Comparison of ENCODE assay signal across 8 cellular contexts in the genomic region with DNA sequence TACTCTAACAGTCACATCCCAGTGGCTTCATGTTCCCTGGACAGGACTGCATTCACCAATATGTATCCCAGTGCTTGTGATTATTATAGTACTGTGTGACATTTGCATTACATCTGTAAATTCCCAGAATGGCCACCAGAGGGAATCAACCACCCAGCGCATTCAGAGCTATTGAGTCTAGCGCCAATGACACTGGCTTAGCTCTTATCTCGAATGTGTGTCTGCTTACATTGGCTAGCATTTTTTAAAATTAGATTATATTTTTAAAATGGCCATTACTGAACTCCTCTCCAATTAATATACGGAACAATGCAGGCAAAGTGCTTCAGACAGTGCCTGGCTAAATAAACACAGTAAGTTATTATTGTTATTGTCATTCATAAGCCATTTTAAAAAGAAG. TPM values are rescaled to one million over a fixed set of nuclear protein-coding genes. Genes with fewer than 3 reads are reported as not detected.
A peak's percentile ranks its signal among the peaks of the same experiment; 100 is the strongest.
DNase-seq lines count a peak whose midpoint lies in the region; ATAC-seq and TF ChIP-seq lines count a peak whose summit lies in the region.

No MANE protein-coding gene starts in this region.

- no peaks in the 10 kb centered on the region for H3K9me3 Mint-ChIP-seq in effector memory CD8-positive, alpha-beta T cell
- H3K9me3 Mint-ChIP-seq in memory B cell = no peaks in the 10 kb centered on the region

- no peak overlapping the region for H3K4me3 ChIP-seq in AG04450 (ENCODE audit: low read depth, low read length)
- no peak overlapping the region for H3K4me3 ChIP-seq in thoracic aorta

- no peaks in the 10 kb centered on the region for H3K27me3 Mint-ChIP-seq in effector memory CD8-positive, alpha-beta T cell
- no peaks in the 10 kb centered on the region for H3K27me3 Mint-ChIP-seq in memory B cell

- H3K27ac Mint-ChIP-seq in effector memory CD8-positive, alpha-beta T cell = no peak overlapping the region
- no peak overlapping the region for H3K27ac Mint-ChIP-seq in memory B cell

- ATAC-seq in HG02852 (IDR thresholded peaks at IDR 0.05; ENCODE audit: unreplicated experiment) (peak; percentile 81), memory B cell (ENCODE audit: low read depth) (peak; percentile 83), thoracic aorta (ENCODE audit: insufficient number of reproducible peaks, low FRiP score, low read depth) (peak; percentile 59)
- peak; percentile 89 for ATAC-seq in effector memory CD8-positive, alpha-beta T cell (replicated peaks)

- POLR2A ChIA-PET in AG04450 (lab: Yijun Ruan, JAX) = interaction anchor here (1.1 kb wide), 1 partner anchor 185 kb away, joined by 3 read pairs; no protein-coding TSS in a partner anchor

- H3K27me3 ChIP-seq in AG04450 (ENCODE audit: control insufficient read depth, insufficient read depth, low read length) (peaks cover 23% of the 10 kb centered on the region), thoracic aorta (replicated peaks; ENCODE audit: insufficient read depth) (no peaks in the 10 kb centered on the region)

- no peaks in the 10 kb centered on the region for H3K9me3 ChIP-seq in AG04450 (ENCODE audit: control insufficient read depth, insufficient read depth, low read length)
- no peaks in the 10 kb centered on the region for H3K9me3 ChIP-seq in thoracic aorta

- H3K36me3 Mint-ChIP-seq in effector memory CD8-positive, alpha-beta T cell (ENCODE audit: insufficient read depth) = no peaks in the 10 kb centered on the region
- no peaks in the 10 kb centered on the region for H3K36me3 Mint-ChIP-seq in memory B cell

- DNase-seq in AG04450 (ENCODE audit: low read depth, low spot score) = peak; percentile 13
- DNase-seq in NCI-H146 (lab: John Stamatoyannopoulos, UW) = peak; percentile 68
- DNase-seq in T-helper 1 cell = peak in 3 of 5 donors; percentile 14 to 32 (median 17)
- peak; percentile 9 to 40 (median 24) for DNase-seq in effector memory CD8-positive, alpha-beta T cell
- peak in 1 of 2 donors; percentile 38 for DNase-seq in memory B cell (ENCODE audit: low spot score in 2 of 2)
- DNase-seq in thoracic aorta (ENCODE audit: low spot score) = no peak

- TF ChIP-seq CTCF in AG04450 (IDR thresholded peaks at IDR 0.05; ENCODE audit: low read depth, low read length) (peak; percentile 93), GM12874 (IDR thresholded peaks at IDR 0.05; ENCODE audit: insufficient read depth, low read depth, low read length) (peak; percentile 72), thoracic aorta (IDR thresholded peaks at IDR 0.05) (peak; percentile 87)

- H3K27ac ChIP-seq in AG04450 (ENCODE audit: low read depth, low read length) = no peak overlapping the region
- no peak overlapping the region for H3K27ac ChIP-seq in thoracic aorta

- H3K36me3 ChIP-seq in thoracic aorta = no peaks in the 10 kb centered on the region

- H3K4me1 Mint-ChIP-seq in effector memory CD8-positive, alpha-beta T cell (ENCODE audit: low read depth in 2 of 2) = peaks cover 6 to 15% of the 10 kb centered on the region in 2 donors
- peaks cover 14% of the 10 kb centered on the region for H3K4me1 Mint-ChIP-seq in memory B cell

- CTCF ChIA-PET in AG04450 (lab: Charles Lee) = interaction anchor here (0.6 to 16.0 kb wide), 74 partner anchors 9 to 1726 kb away, joined by 3 to 930 read pairs (median 4); a partner anchor contains a TSS

- no peak overlapping the region for H3K4me3 Mint-ChIP-seq in effector memory CD8-positive, alpha-beta T cell
- no peak overlapping the region for H3K4me3 Mint-ChIP-seq in memory B cell

- H3K4me1 ChIP-seq in thoracic aorta (ENCODE audit: control insufficient read depth in 1 of 2, low read depth in 2 of 2) = peaks cover 0 to 7% of the 10 kb centered on the region in 2 donors

RNA-seq across cellular contexts. Expression of a gene that starts 36.3 kb away (rescaled TPM):
- polyA plus RNA-seq in AG04450 (2011; rRNA removed) = 0.15 and 0.16 TPM in 2 replicates
- 0.05 and 0.09 TPM in 2 replicates for polyA minus RNA-seq in AG04450 (2011; rRNA and poly(A)+ RNA removed)
- total RNA-seq in thoracic aorta = 1 to 10 TPM in 1 of 2 donors, under 1 TPM in 1; 0.49 to 2.6 TPM
